ENCODE assay signal across 8 cellular contexts in the genomic region with DNA sequence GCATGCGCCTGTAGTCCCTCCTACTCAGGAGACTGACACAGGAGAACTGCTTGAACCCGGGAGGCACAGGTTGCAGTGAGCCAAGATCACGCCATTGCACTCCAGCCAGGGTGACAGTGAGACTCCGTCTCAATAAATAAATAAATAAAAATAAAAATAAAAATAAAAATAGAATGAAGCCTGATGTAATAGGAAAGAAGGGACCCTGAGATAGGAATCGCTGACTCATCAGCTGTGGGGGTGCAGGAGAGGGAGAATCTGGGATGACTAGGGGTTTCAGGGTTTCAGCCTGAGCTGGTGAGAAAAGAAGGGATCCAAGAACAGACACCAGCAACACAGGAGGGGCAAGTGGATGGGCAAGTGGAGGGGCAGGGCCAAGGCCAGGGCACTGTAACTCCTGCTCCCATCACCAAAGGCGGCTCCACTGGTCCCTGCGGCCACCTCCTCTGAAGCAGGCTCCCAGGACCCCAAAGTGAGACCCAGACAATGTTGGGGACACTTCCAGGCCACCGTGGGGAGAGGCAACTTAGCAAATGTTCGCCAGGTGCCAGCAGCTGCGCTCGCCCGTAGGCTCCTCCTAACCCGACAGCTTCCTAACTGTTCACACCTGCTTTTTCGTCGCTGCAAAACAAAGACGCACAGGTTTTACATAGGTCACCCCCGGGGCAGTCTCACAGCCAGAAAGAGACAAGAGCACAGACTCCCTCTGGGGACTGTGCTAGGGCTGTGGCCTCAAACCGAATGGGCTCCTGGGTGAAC. TPM values are rescaled to one million over a fixed set of nuclear protein-coding genes. Genes with fewer than 3 reads are reported as not detected.
DNase-seq lines count a peak whose midpoint lies in the region; TF ChIP-seq lines count a peak whose summit lies in the region.

No MANE protein-coding gene starts in this region.

- H3K9ac ChIP-seq in H9 (ENCODE audit: extremely low read depth, insufficient read length, low read length) (no peak overlapping the region), SU-DHL-6 (ENCODE audit: low read length) (peak overlapping the region; percentile 82), skeletal muscle satellite cell (ENCODE audit: low read depth, low read length) (peak overlapping the region; percentile 85)

- no peak overlapping the region for H2BK20ac ChIP-seq in H9 (ENCODE audit: low read depth, low read length, poor library complexity, severe bottlenecking)

- H3K4me1 Mint-ChIP-seq in H9, result peaks cover 50 to 51% of the 10 kb centered on the region in 2 experiments

- H3K79me2 ChIP-seq in H9 (ENCODE audit: insufficient read depth, low read length) (peaks cover 14% of the 10 kb centered on the region; the same call in 1 of the 2 replicates), SU-DHL-6 (ENCODE audit: insufficient read depth, low read length) (peaks cover 87% of the 10 kb centered on the region)

- no peak overlapping the region for H4K5ac ChIP-seq in H9 (ENCODE audit: insufficient read length, low read depth, low read length)

- H3K9me3 ChIP-seq in H9 (ENCODE audit: control insufficient read depth, low read depth, low read length), result no peaks in the 10 kb centered on the region
- H3K9me3 ChIP-seq in SU-DHL-6 (ENCODE audit: insufficient read depth, low read length), result no peaks in the 10 kb centered on the region
- H3K9me3 ChIP-seq in skeletal muscle satellite cell (replicated peaks; ENCODE audit: low read length), result no peaks in the 10 kb centered on the region

- H3K27ac Mint-ChIP-seq in H9, result peak overlapping the region; percentile 97 to 100 (median 99); a peak in 6 of 7 replicates

- H3K27me3 ChIP-seq in H9 (ENCODE audit: insufficient read depth, low read length), result no peaks in the 10 kb centered on the region
- H3K27me3 ChIP-seq in SU-DHL-6 (ENCODE audit: low read length), result no peaks in the 10 kb centered on the region
- H3K27me3 ChIP-seq in skeletal muscle satellite cell (ENCODE audit: control insufficient read depth, insufficient read depth, low read length), result no peaks in the 10 kb centered on the region

- H2AFZ ChIP-seq in H9 (ENCODE audit: low read length) (no peak overlapping the region), SU-DHL-6 (ENCODE audit: low read depth, low read length, severe bottlenecking) (no peak overlapping the region)

- H3K9me2 ChIP-seq in SU-DHL-6 (replicated peaks; ENCODE audit: insufficient read depth, low read length), result no peaks in the 10 kb centered on the region

- no peak overlapping the region for H3K23ac ChIP-seq in H9 (ENCODE audit: insufficient read length, low read depth, low read length)

- TF ChIP-seq CTCF in AG10803 (conservative IDR thresholded peaks at IDR 0.05; ENCODE audit: low read length), result no peak
- TF ChIP-seq CTCF in H9 (conservative IDR thresholded peaks at IDR 0.05), result no peak
- TF ChIP-seq CTCF in SU-DHL-6 (IDR thresholded peaks at IDR 0.05; ENCODE audit: insufficient read depth, low read length, poor library complexity, severe bottlenecking), result no peak
- no peak for TF ChIP-seq CTCF in fibroblast of villous mesenchyme (IDR thresholded peaks at IDR 0.05; ENCODE audit: insufficient read depth, low read depth, low read length)

- H3K36me3 Mint-ChIP-seq in H9 (ENCODE audit: insufficient read depth in 1 of 3, low read depth in 3 of 3), result peaks cover 18 to 40% (median 29%) of the 10 kb centered on the region in 3 experiments

- H2BK15ac ChIP-seq in H9 (ENCODE audit: low read depth, low read length), result no peak overlapping the region

- H3K4me3 ChIP-seq in AG10803 (ENCODE audit: low read length), result peak overlapping the region; percentile 93
- peak overlapping the region; percentile 65 for H3K4me3 ChIP-seq in SU-DHL-6 (ENCODE audit: insufficient read depth, low read length, poor library complexity, severe bottlenecking)
- peak overlapping the region; percentile 89 for H3K4me3 ChIP-seq in fibroblast of villous mesenchyme (ENCODE audit: low read depth, low read length)
- peak overlapping the region; percentile 96 for H3K4me3 ChIP-seq in skeletal muscle satellite cell (ENCODE audit: low read length)

- H2AK5ac ChIP-seq in H9 (ENCODE audit: insufficient read length, low read length), result no peak overlapping the region

- DNase-seq in AG10803 (ENCODE audit: low read depth) (no peak), H9 (peak; percentile 54), fibroblast of villous mesenchyme (ENCODE audit: low read depth) (no peak), NCI-H2196 treated with DMSO at 0.1 percent for 48 hours (lab: John Stamatoyannopoulos, UW; ENCODE audit: unreplicated experiment) (no peak), NCI-H2227 treated with DMSO at 0.1 percent for 48 hours (lab: John Stamatoyannopoulos, UW) (no peak), NCI-H82 (lab: John Stamatoyannopoulos, UW) (no peak)

- H3K27me3 Mint-ChIP-seq in H9 (ENCODE audit: low read depth), result no peaks in the 10 kb centered on the region; the same call in 1 of the 2 replicates

- H3K56ac ChIP-seq in H9 (ENCODE audit: insufficient read length, low read depth, low read length), result no peak overlapping the region

- H4K20me1 ChIP-seq in H9 (ENCODE audit: control insufficient read depth, insufficient read depth, insufficient read length) (no peaks in the 10 kb centered on the region), SU-DHL-6 (ENCODE audit: low read depth, low read length) (peaks cover 5% of the 10 kb centered on the region; the same call in 1 of the 2 replicates)

- H4K8ac ChIP-seq in H9 (replicated peaks; ENCODE audit: insufficient read length, low read depth, low read length), result no peak overlapping the region

- peaks cover 3% of the 10 kb centered on the region for H3K79me1 ChIP-seq in H9 (ENCODE audit: insufficient read depth, low read depth, low read length, poor library complexity, severe bottlenecking)

- no peak overlapping the region for H2BK12ac ChIP-seq in H9 (ENCODE audit: insufficient read length, low read depth, low read length)

- no peak overlapping the region for H3K4ac ChIP-seq in H9 (ENCODE audit: low read depth, low read length)

- H3K9me3 Mint-ChIP-seq in H9, result no peaks in the 10 kb centered on the region

- H3K27ac ChIP-seq in H9 (ENCODE audit: insufficient read length, low read depth, low read length), result no peak overlapping the region
- peak overlapping the region; percentile 85 for H3K27ac ChIP-seq in SU-DHL-6 (ENCODE audit: low read depth, low read length)

- H3K4me1 ChIP-seq in H9 (ENCODE audit: insufficient read depth, low read length), result peaks cover 6% of the 10 kb centered on the region; the same call in 1 of the 2 replicates
- H3K4me1 ChIP-seq in skeletal muscle satellite cell (ENCODE audit: control insufficient read depth, insufficient read depth, low read length), result peaks cover 36% of the 10 kb centered on the region

- H2BK120ac ChIP-seq in H9 (ENCODE audit: low read depth, low read length, poor library complexity, severe bottlenecking), result no peak overlapping the region

- H3K23me2 ChIP-seq in H9 (ENCODE audit: insufficient read length, low read depth, low read length, poor library complexity, severe bottlenecking), result peaks cover 9% of the 10 kb centered on the region

- H3K14ac ChIP-seq in H9 (ENCODE audit: insufficient read depth, low read length), result no peak overlapping the region

- H4K91ac ChIP-seq in H9 (ENCODE audit: insufficient read length, low read depth, low read length), result no peak overlapping the region

- H3F3A ChIP-seq in SU-DHL-6 (ENCODE audit: insufficient read depth), result peaks cover 6% of the 10 kb centered on the region; the same call in 1 of the 2 replicates

- no peak overlapping the region for H3K18ac ChIP-seq in H9 (ENCODE audit: insufficient read length, low read depth, low read length)

- H3T11ph ChIP-seq in H9 (ENCODE audit: low read length), result no peak overlapping the region

- H3K4me3 Mint-ChIP-seq in H9, result peak overlapping the region; percentile 94 to 99

- H2BK5ac ChIP-seq in H9 (ENCODE audit: insufficient read length, low read length), result no peak overlapping the region

- no CpG with 5 or more reads among the region's 18 CpGs for whole genome bisulfite sequencing in H9 (ENCODE audit: extremely low coverage, insufficient read length, low lambda C conversion rate)

- H3K36me3 ChIP-seq in SU-DHL-6 (ENCODE audit: low read length) (no peaks in the 10 kb centered on the region; the same call in 1 of the 2 replicates), skeletal muscle satellite cell (ENCODE audit: insufficient read depth, low read length) (peaks cover 22% of the 10 kb centered on the region)

- peak overlapping the region; percentile 83 for H3K4me2 ChIP-seq in H9 (ENCODE audit: insufficient read depth, insufficient read length, low read length)
- peak overlapping the region; percentile 74 for H3K4me2 ChIP-seq in SU-DHL-6 (ENCODE audit: low read depth, low read length, poor library complexity, severe bottlenecking)
- H3K4me2 ChIP-seq in skeletal muscle satellite cell (ENCODE audit: low read length), result peak overlapping the region; percentile 95

RNA-seq across cellular contexts. Expression of a gene that starts 1.2 kb away (rescaled TPM):
- total RNA-seq in H9 (2021), result 27.8 and 29.4 TPM in 2 replicates
- total RNA-seq in fibroblast of villous mesenchyme, result 3.5 TPM in 2 replicates
- total RNA-seq in skeletal muscle satellite cell (2012; rRNA removed), result 3.1 and 3.5 TPM in 2 replicates

RNA-seq across cellular contexts. Expression of a gene that starts 1.5 kb away (rescaled TPM):
- 58.5 and 58.6 TPM in 2 replicates for total RNA-seq in H9 (2021)
- 99.3 and 118 TPM in 2 replicates for total RNA-seq in fibroblast of villous mesenchyme
- 74.3 and 77.1 TPM in 2 replicates for total RNA-seq in skeletal muscle satellite cell (2012; rRNA removed)

RNA-seq across cellular contexts. Expression of a gene that starts 47.4 kb away (rescaled TPM):
- total RNA-seq in H9 (2021) (12.0 and 12.6 TPM in 2 replicates), fibroblast of villous mesenchyme (0.43 and 0.64 TPM in 2 replicates)
- total RNA-seq in skeletal muscle satellite cell (2012; rRNA removed), result 0.51 and 0.66 TPM in 2 replicates
